23 cellular contexts compared by ENCODE assay signal in genomic region chr5:59569158-59569557, GRCh38.
"Had no signal": no experiment of that assay in that cellular context is flagged by ENCODE, and none has a peak within 500 bp of the region (broad histone marks: within the 10 kb centered on the region; RNA-seq: fewer than 3 reads in every experiment).

No MANE protein-coding gene starts in this region.

- H3K27me3 Mint-ChIP-seq: activated naive CD8-positive, alpha-beta T cell treated with anti-CD3 and anti-CD28 coated beads, Interleukin-2, amount 50 U/mL, for 24 hours had no signal

- ATAC-seq: activated CD8-positive, alpha-beta T cell treated with anti-CD3 and anti-CD28 coated beads, Interleukin-2, amount 10 ng/mL, durations not matched to agents 7 days and 5 days; activated naive CD8-positive, alpha-beta T cell treated with anti-CD3 and anti-CD28 coated beads, Interleukin-2, amount 50 U/mL, for 24 hours; heart right ventricle; naive thymus-derived CD8-positive, alpha-beta T cell; upper lobe of right lung had no signal

- H3K27ac Mint-ChIP-seq: activated CD4-positive, alpha-beta T cell treated with anti-CD3 and anti-CD28 coated beads, Interleukin-2, amount 10 ng/mL, durations not matched to agents 24 days and 14 days; activated CD8-positive, alpha-beta T cell treated with anti-CD3 and anti-CD28 coated beads, Interleukin-2, amount 10 ng/mL, durations not matched to agents 7 days and 5 days; activated naive CD4-positive, alpha-beta T cell treated with anti-CD3 and anti-CD28 coated beads, Interleukin-2, amount 10 ng/mL, durations not matched to agents 7 days and 5 days; activated naive CD8-positive, alpha-beta T cell treated with anti-CD3 and anti-CD28 coated beads, Interleukin-2, amount 50 U/mL, for 24 hours; naive thymus-derived CD8-positive, alpha-beta T cell had no signal

- H3K36me3 ChIP-seq: ascending aorta, breast epithelium, heart right ventricle, upper lobe of right lung had no signal

- H3K9me3 ChIP-seq: ascending aorta, breast epithelium, heart right ventricle, upper lobe of right lung had no signal

- H3K4me1 Mint-ChIP-seq: activated CD4-positive, alpha-beta T cell treated with anti-CD3 and anti-CD28 coated beads, Interleukin-2, amount 10 ng/mL, durations not matched to agents 24 days and 14 days; activated naive CD4-positive, alpha-beta T cell treated with anti-CD3 and anti-CD28 coated beads, Interleukin-2, amount 10 ng/mL, durations not matched to agents 7 days and 5 days had no signal

- H3K4me3 ChIP-seq: ascending aorta, breast epithelium, coronary artery, heart right ventricle, upper lobe of right lung had no signal

- DNase-seq: activated CD4-positive, alpha-beta T cell treated with anti-CD3 and anti-CD28 coated beads, Interleukin-2, amount 10 ng/mL, durations not matched to agents 24 days and 14 days; activated CD8-positive, alpha-beta memory T cell treated with anti-CD3 and anti-CD28 coated beads, Interleukin-2, amount 50 U/mL, for 4 hours; activated CD8-positive, alpha-beta T cell treated with anti-CD3 and anti-CD28 coated beads, Interleukin-2, amount 10 ng/mL, durations not matched to agents 7 days and 5 days; activated effector memory CD4-positive, alpha-beta T cell treated with Interleukin-2 at 50 U/mL for 16 hours; activated naive CD4-positive, alpha-beta T cell treated with anti-CD3 and anti-CD28 coated beads, Interleukin-2, amount 10 ng/mL, durations not matched to agents 7 days and 5 days; activated naive CD8-positive, alpha-beta T cell treated with anti-CD3 and anti-CD28 coated beads, Interleukin-2, amount 50 U/mL, for 24 hours; activated T-cell treated with anti-CD3 and anti-CD28 coated beads, Interleukin-2, amount 50 U/mL, for 48 hours; erythroblast; foreskin melanocyte; heart right ventricle; mesenchymal stem cell; naive thymus-derived CD8-positive, alpha-beta T cell; posterior cingulate gyrus; retina; stimulated activated CD8-positive, alpha-beta memory T cell treated with anti-CD3 and anti-CD28 coated beads, Interleukin-4, amount 100 ng/mL, for 48 hours; stimulated activated naive CD4-positive, alpha-beta T cell; T1000; upper lobe of right lung had no signal

- H3K27ac ChIP-seq: ascending aorta, breast epithelium, coronary artery, heart right ventricle, upper lobe of right lung had no signal

- FAIRE-seq: endometrium had no signal

- H3K4me1 ChIP-seq: ascending aorta, breast epithelium, heart right ventricle, upper lobe of right lung had no signal

- H3K9me3 Mint-ChIP-seq: activated CD4-positive, alpha-beta T cell treated with anti-CD3 and anti-CD28 coated beads, Interleukin-2, amount 10 ng/mL, durations not matched to agents 24 days and 14 days; activated naive CD4-positive, alpha-beta T cell treated with anti-CD3 and anti-CD28 coated beads, Interleukin-2, amount 10 ng/mL, durations not matched to agents 7 days and 5 days; activated naive CD8-positive, alpha-beta T cell treated with anti-CD3 and anti-CD28 coated beads, Interleukin-2, amount 50 U/mL, for 24 hours had no signal

- H3K36me3 Mint-ChIP-seq: activated naive CD4-positive, alpha-beta T cell treated with anti-CD3 and anti-CD28 coated beads, Interleukin-2, amount 10 ng/mL, durations not matched to agents 7 days and 5 days; immature natural killer cell; naive thymus-derived CD8-positive, alpha-beta T cell had no signal

- H3K4me3 Mint-ChIP-seq: activated CD4-positive, alpha-beta T cell treated with anti-CD3 and anti-CD28 coated beads, Interleukin-2, amount 10 ng/mL, durations not matched to agents 24 days and 14 days; activated CD8-positive, alpha-beta T cell treated with anti-CD3 and anti-CD28 coated beads, Interleukin-2, amount 10 ng/mL, durations not matched to agents 7 days and 5 days; activated naive CD4-positive, alpha-beta T cell treated with anti-CD3 and anti-CD28 coated beads, Interleukin-2, amount 10 ng/mL, durations not matched to agents 7 days and 5 days; activated naive CD8-positive, alpha-beta T cell treated with anti-CD3 and anti-CD28 coated beads, Interleukin-2, amount 50 U/mL, for 24 hours; naive thymus-derived CD8-positive, alpha-beta T cell had no signal

- H3K27me3 ChIP-seq: ascending aorta, breast epithelium, heart right ventricle, upper lobe of right lung had no signal
